ENCODE assay signal across 8 cellular contexts in the genomic region with DNA sequence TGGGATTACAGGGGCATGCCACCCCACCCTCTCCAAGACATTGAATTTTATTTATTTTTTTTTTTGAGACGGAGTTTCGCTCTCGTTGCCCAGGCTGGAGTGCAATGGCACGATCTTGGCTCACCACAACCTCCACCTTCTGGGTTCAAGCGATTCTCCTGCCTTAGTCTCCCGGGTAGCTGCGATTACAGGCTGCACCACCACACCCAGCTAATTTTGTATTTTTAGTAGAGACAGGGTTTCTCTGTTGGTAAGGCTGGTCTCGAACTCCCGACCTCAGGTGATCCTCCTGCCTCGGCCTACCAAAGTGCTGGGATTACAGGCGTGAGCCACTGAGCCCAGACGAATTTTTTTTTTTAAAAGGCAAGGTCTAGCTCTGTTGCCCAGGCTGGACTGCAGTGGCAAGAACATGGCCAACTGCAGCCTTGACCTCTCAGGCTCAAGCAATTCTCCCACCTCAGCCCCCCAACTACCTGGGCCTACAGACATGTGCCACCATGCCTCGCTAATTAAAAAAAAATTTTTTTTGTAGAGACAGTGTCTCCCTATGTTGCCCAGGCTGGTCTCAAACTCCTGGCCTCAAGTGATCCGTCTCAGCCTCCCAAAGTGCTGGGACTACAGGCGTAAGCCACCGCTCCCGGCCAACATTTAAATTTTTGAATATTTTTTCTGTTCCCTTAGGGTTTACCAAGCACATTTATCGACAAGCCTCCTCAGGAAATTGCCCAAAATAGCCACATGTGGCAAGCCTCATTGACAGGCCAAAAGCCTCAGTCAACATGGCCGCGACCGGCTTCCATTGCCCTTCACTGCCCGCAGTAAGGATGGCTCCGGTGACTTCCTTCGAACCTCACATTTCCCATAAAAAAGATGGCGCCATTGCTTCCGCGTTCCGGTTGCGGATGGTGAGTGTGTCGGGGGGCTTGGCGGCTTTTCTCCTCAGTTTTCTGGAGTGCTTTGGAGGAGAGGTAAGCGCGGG. TPM values are rescaled to one million over a fixed set of nuclear protein-coding genes. Genes with fewer than 3 reads are reported as not detected.
A peak's percentile ranks its signal among the peaks of the same experiment; 100 is the strongest.
DNase-seq lines count a peak whose midpoint lies in the region; ATAC-seq, FAIRE-seq and TF ChIP-seq lines count a peak whose summit lies in the region.

SHLD1 (plus strand) TSS at position 890 of the 979 bp plus-strand sequence. CDS start 22,465 bp downstream, outside the sequence.

- H4K8ac ChIP-seq in H1 (ENCODE audit: extremely low read depth, insufficient read depth, low read length) (peak within 1 kb of the TSS; percentile 9; the same call in 1 of the 2 replicates), mesendoderm (ENCODE audit: low read depth, low read length) (peak within 1 kb of the TSS; percentile 98)

- TF ChIP-seq CTCF in H1 (IDR thresholded peaks at IDR 0.05; ENCODE audit: control extremely low read depth in 1 of 3, insufficient read depth in 1 of 3, low read depth in 1 of 3, low read length in 3 of 3), result no peak

- H2AFZ ChIP-seq in H1 (ENCODE audit: low read length), result peak within 1 kb of the TSS; percentile 18; the same call in 1 of the 2 replicates

- H4K91ac ChIP-seq in H1 (replicated peaks; ENCODE audit: insufficient read length, low read length), result peak within 1 kb of the TSS; percentile 73

- H3K4me1 ChIP-seq in CD8-positive, alpha-beta memory T cell (ENCODE audit: insufficient read depth, low read length), result peaks cover 16% of the 10 kb centered on the region
- peaks cover 0 to 7% (median 2%) of the 10 kb centered on the region in 4 experiments; a peak in 2 of 7 replicates for H3K4me1 ChIP-seq in H1 (replicated peaks in 1 of 4; ENCODE audit: control insufficient read depth in 3 of 4, insufficient read depth in 4 of 4, low read length in 3 of 4)
- H3K4me1 ChIP-seq in mesendoderm (ENCODE audit: control insufficient read depth, low read depth, low read length), result no peaks in the 10 kb centered on the region

- H3K4me1 Mint-ChIP-seq in CD8-positive, alpha-beta memory T cell, result peaks cover 17 to 36% (median 23%) of the 10 kb centered on the region in 3 donors

- no peaks in the 10 kb centered on the region for H3K27me3 Mint-ChIP-seq in CD8-positive, alpha-beta memory T cell

- no peak within 1 kb of the TSS for H2BK120ac ChIP-seq in H1 (replicated peaks; ENCODE audit: low read depth, low read length)
- peak within 1 kb of the TSS; percentile 97 for H2BK120ac ChIP-seq in mesendoderm (ENCODE audit: low read depth, low read length)

- POLR2A ChIA-PET in CD8-positive, alpha-beta memory T cell (lab: Charles Lee), result interaction anchor here (1.5 kb wide), 1 partner anchor 135 kb away, joined by 7 read pairs; no protein-coding TSS in a partner anchor
- POLR2A ChIA-PET in H1 (lab: Charles Lee; ENCODE audit: partially characterized antibody), result interaction anchor here (0.8 to 1.1 kb wide), 2 partner anchors 9 to 71 kb away, joined by 3 read pairs; no protein-coding TSS in a partner anchor

- no peak within 1 kb of the TSS for H3K4ac ChIP-seq in H1 (replicated peaks; ENCODE audit: insufficient read length, low read depth, low read length)
- peak within 1 kb of the TSS; percentile 86 for H3K4ac ChIP-seq in mesendoderm (ENCODE audit: low read depth, low read length)

- H2AK5ac ChIP-seq in H1 (ENCODE audit: low read depth, low read length), result 0 out of 2 replicates have a peak within 1 kb of the TSS, but pooled peaks have one; percentile 24
- no peak within 1 kb of the TSS for H2AK5ac ChIP-seq in mesendoderm (ENCODE audit: low read length)

- ATAC-seq in GM19467 (IDR thresholded peaks at IDR 0.05; ENCODE audit: unreplicated experiment), result peak; percentile 89

- H3K27ac Mint-ChIP-seq in CD8-positive, alpha-beta memory T cell, result peak within 1 kb of the TSS; percentile 72 to 97 (median 95)

- H2BK12ac ChIP-seq in H1 (ENCODE audit: low read depth, low read length), result no peak within 1 kb of the TSS

- CTCF ChIA-PET in CD8-positive, alpha-beta memory T cell (lab: Charles Lee), result interaction anchor here (0.7 kb wide), 1 partner anchor 35 kb away, joined by 3 read pairs; no protein-coding TSS in a partner anchor
- CTCF ChIA-PET in H1 (lab: Charles Lee; ENCODE audit: partially characterized antibody), result interaction anchor here (1.0 kb wide), 1 partner anchor 37 kb away, joined by 5 read pairs; no protein-coding TSS in a partner anchor

- H3K36me3 Mint-ChIP-seq in CD8-positive, alpha-beta memory T cell, result peaks cover 5 to 11% (median 7%) of the 10 kb centered on the region in 3 donors

- peak within 1 kb of the TSS; percentile 42 to 82 (median 58) for H3K9ac ChIP-seq in H1 (replicated peaks in 1 of 4; ENCODE audit: extremely low read depth in 1 of 4, low read depth in 3 of 4, low read length in 3 of 4)
- peak within 1 kb of the TSS; percentile 75 for H3K9ac ChIP-seq in mesendoderm (ENCODE audit: low read length)

- no peak for TF ChIP-seq EP300 in H1 (IDR thresholded peaks at IDR 0.05; ENCODE audit: borderline replicate concordance in 1 of 2, low read depth in 2 of 2, low read length in 2 of 2)

- H3K23ac ChIP-seq in H1 (ENCODE audit: insufficient read length) (no peak within 1 kb of the TSS), mesendoderm (ENCODE audit: low read length) (no peak within 1 kb of the TSS)

- FAIRE-seq in H1 (lab: Jason Lieb, UNC), result peak; percentile 52

- H2BK15ac ChIP-seq in H1 (ENCODE audit: low read length) (no peak within 1 kb of the TSS), mesendoderm (replicated peaks; ENCODE audit: low read depth) (no peak within 1 kb of the TSS)

- H3K4me2 ChIP-seq in H1 (ENCODE audit: insufficient read depth in 1 of 2, low read depth in 2 of 2, low read length in 2 of 2) (peak within 1 kb of the TSS; percentile 61 to 66), mesendoderm (ENCODE audit: low read length) (peak within 1 kb of the TSS; percentile 54)

- TF ChIP-seq RAD21 in H1 (IDR thresholded peaks at IDR 0.05 in 1 of 2, conservative IDR thresholded peaks at IDR 0.05 in 1 of 2; ENCODE audit: low read depth in 2 of 2, low read length in 2 of 2), result no peak

- no peak within 1 kb of the TSS for H3K14ac ChIP-seq in H1 (ENCODE audit: insufficient read length)

- H4K20me1 ChIP-seq in H1 (replicated peaks in 1 of 2; ENCODE audit: control insufficient read depth in 1 of 2, insufficient read depth in 2 of 2, low read length in 2 of 2), result no peaks in the 10 kb centered on the region

- H3K9me3 Mint-ChIP-seq in CD8-positive, alpha-beta memory T cell, result no peaks in the 10 kb centered on the region

- H3K18ac ChIP-seq in H1 (ENCODE audit: extremely low read depth, low read length), result no peak within 1 kb of the TSS; the same call in 1 of the 2 replicates
- H3K18ac ChIP-seq in mesendoderm (ENCODE audit: low read length), result peak within 1 kb of the TSS; percentile 90

- H4K5ac ChIP-seq in H1 (ENCODE audit: insufficient read length, low read depth, low read length) (peak within 1 kb of the TSS; percentile 90), mesendoderm (ENCODE audit: low read length) (no peak within 1 kb of the TSS)

- H3K27ac ChIP-seq in CD8-positive, alpha-beta memory T cell (ENCODE audit: low read depth, low read length), result peak within 1 kb of the TSS; percentile 89
- H3K27ac ChIP-seq in H1 (ENCODE audit: low read depth, low read length), result peak within 1 kb of the TSS; percentile 52; the same call in 1 of the 2 replicates
- H3K27ac ChIP-seq in mesendoderm (ENCODE audit: low read depth, low read length), result peak within 1 kb of the TSS; percentile 62

- WGBS in H1 (ENCODE audit: extremely low coverage in 1 of 2, insufficient coverage in 1 of 2, insufficient read length in 1 of 2, insufficient replicate concordance in 2 of 2, low coverage in 1 of 2, low lambda C conversion rate in 2 of 2, missing lambda C conversion rate in 1 of 2), 2 experiments, result 48% methylated on average over 33 of the region's 33 CpGs; no CpG with 5 or more reads in 1 of the 2 experiments
- no CpG with 5 or more reads among the region's 33 CpGs for WGBS in mesendoderm (ENCODE audit: extremely low coverage, insufficient coverage, low lambda C conversion rate)

- no peak within 1 kb of the TSS for H2BK20ac ChIP-seq in H1 (ENCODE audit: low read length)

- H3K4me3 ChIP-seq in CD8-positive, alpha-beta memory T cell (ENCODE audit: low read length), result peak within 1 kb of the TSS; percentile 100
- H3K4me3 ChIP-seq in H1 (ENCODE audit: extremely low read depth in 1 of 4, insufficient read depth in 2 of 4, low read depth in 3 of 4, low read length in 4 of 4), result peak within 1 kb of the TSS; percentile 49 to 70 (median 54)
- peak within 1 kb of the TSS; percentile 36 for H3K4me3 ChIP-seq in mesendoderm (ENCODE audit: low read length)

- peaks cover 3% of the 10 kb centered on the region; the same call in 1 of the 2 replicates for H3K23me2 ChIP-seq in H1 (ENCODE audit: low read depth, low read length)

- TF ChIP-seq POLR2A in H1 (IDR thresholded peaks at IDR 0.05; ENCODE audit: control extremely low read depth in 1 of 2, low read depth in 2 of 2, low read length in 2 of 2), result peak; percentile 86 to 90

- no peaks in the 10 kb centered on the region for H3K27me3 ChIP-seq in CD8-positive, alpha-beta memory T cell (ENCODE audit: insufficient read depth, low read length, poor library complexity, severe bottlenecking)
- H3K27me3 ChIP-seq in H1 (replicated peaks in 1 of 4; ENCODE audit: control insufficient read depth in 3 of 4, extremely low read depth in 1 of 4, insufficient read depth in 3 of 4, low read length in 3 of 4) (no peaks in the 10 kb centered on the region), mesendoderm (ENCODE audit: insufficient read depth, low read length, poor library complexity) (no peaks in the 10 kb centered on the region)

- H2BK5ac ChIP-seq in H1 (ENCODE audit: low read depth, low read length) (peak within 1 kb of the TSS; percentile 20; the same call in 1 of the 2 replicates), mesendoderm (ENCODE audit: low read length) (no peak within 1 kb of the TSS)

- DNase-seq in CD8-positive, alpha-beta memory T cell, result peak; percentile 53 to 85 (median 77)
- DNase-seq in HT-29 (ENCODE audit: low spot score) (peak; percentile 77), NOMO-1 treated with DMSO at 0.1 percent for 48 hours (lab: John Stamatoyannopoulos, UW; ENCODE audit: unreplicated experiment) (peak; percentile 89), H1 (ENCODE audit: low read depth in 1 of 2, low spot score in 2 of 2) (peak; percentile 60 to 73), mesendoderm (peak; percentile 95)
- DNase-seq in activated CD8-positive, alpha-beta memory T cell treated with anti-CD3 and anti-CD28 coated beads for 4 hours (ENCODE audit: low read depth in 2 of 2), result peak; percentile 60 to 67
- DNase-seq in stimulated activated CD8-positive, alpha-beta memory T cell treated with anti-CD3 and anti-CD28 coated beads, Interleukin-12 subunit alpha, Interleukin-12 subunit beta, amount 100 ng/mL, for 4 hours (ENCODE audit: low read depth), result peak; percentile 62

- H3K79me2 ChIP-seq in H1 (ENCODE audit: control insufficient read depth in 1 of 2, insufficient read depth in 2 of 2, low read length in 2 of 2) (no peaks in the 10 kb centered on the region), mesendoderm (ENCODE audit: control insufficient read depth, insufficient read depth, low read length) (no peaks in the 10 kb centered on the region)

- H3K9me3 ChIP-seq in CD8-positive, alpha-beta memory T cell (ENCODE audit: low read length), result no peaks in the 10 kb centered on the region
- no peaks in the 10 kb centered on the region for H3K9me3 ChIP-seq in H1 (ENCODE audit: insufficient read depth in 2 of 2, low read depth in 1 of 2, low read length in 1 of 2)

- no peaks in the 10 kb centered on the region for H3K36me3 ChIP-seq in CD8-positive, alpha-beta memory T cell (ENCODE audit: insufficient read depth, low read length)
- no peaks in the 10 kb centered on the region for H3K36me3 ChIP-seq in H1 (ENCODE audit: control insufficient read depth in 2 of 4, insufficient read depth in 4 of 4, low read length in 3 of 4)
- H3K36me3 ChIP-seq in mesendoderm (ENCODE audit: control insufficient read depth, insufficient read depth, low read length), result no peaks in the 10 kb centered on the region

- peak within 1 kb of the TSS; percentile 28 for H3K56ac ChIP-seq in H1 (replicated peaks; ENCODE audit: insufficient read length, low read depth, low read length)
- peak within 1 kb of the TSS; percentile 86 for H3K56ac ChIP-seq in mesendoderm (ENCODE audit: low read length)

- peak within 1 kb of the TSS; percentile 86 to 97 (median 91) for H3K4me3 Mint-ChIP-seq in CD8-positive, alpha-beta memory T cell

- H3K79me1 ChIP-seq in H1 (ENCODE audit: low read depth, low read length), result no peaks in the 10 kb centered on the region
- H3K79me1 ChIP-seq in mesendoderm (ENCODE audit: low read length), result no peaks in the 10 kb centered on the region

RNA-seq across cellular contexts. Expression of gene SHLD1, which starts in this region (rescaled TPM):
- total RNA-seq in CD8-positive, alpha-beta memory T cell, result 1 to 10 TPM; 7.7 to 9.1 TPM
- 18.8 TPM for polyA plus RNA-seq in CD8-positive, alpha-beta memory T cell
- total RNA-seq in HT-29 (2014; rRNA removed; shearing (Covaris generic)), result 0.61 and 4.5 TPM in 2 replicates
- 4.2 and 4.5 TPM in 2 replicates for total RNA-seq in H1 (2021; fragmentation: NEBNext Ultra II Directional; extraction: Animal tissue kit (Norgen Biotek cat#: 25700))
- polyA plus RNA-seq in H1 (2011; rRNA removed), result 4.4 and 6.5 TPM in 2 replicates
- 5.9 TPM for polyA plus RNA-seq in H1 (2011; cell fraction: cytosol; rRNA removed)
- 2.7 TPM for polyA plus RNA-seq in H1 (2011; cell fraction: nucleus; rRNA removed)
- polyA plus RNA-seq in H1 (2012, experiment 1 of 2), result 4.0 to 5.2 TPM (median 4.2 TPM) in 4 replicates
- 8.6 TPM for polyA plus RNA-seq in H1 (2012, experiment 2 of 2)
- 4.9 TPM for polyA plus RNA-seq in H1 (2013, experiment 1 of 2)
- polyA plus RNA-seq in H1 (2013, experiment 2 of 2), result 4.2 TPM
- polyA minus RNA-seq in H1 (2011; rRNA and poly(A)+ RNA removed), result 1.9 and 2.8 TPM in 2 replicates
- polyA minus RNA-seq in H1 (2011; cell fraction: cytosol; rRNA and poly(A)+ RNA removed), result not detected
- 5.6 TPM for polyA minus RNA-seq in H1 (2011; cell fraction: nucleus; rRNA and poly(A)+ RNA removed)
- 5.4 TPM for polyA plus RNA-seq in mesendoderm (2013, experiment 1 of 2)
- polyA plus RNA-seq in mesendoderm (2013, experiment 2 of 2), result 6.0 TPM

Comparison
In these comparisons a context has a peak if more than half of its experiments do, and no peak if none do; other contexts are left out.
1. Peak in every context shown above with its lines: DNase-seq, ATAC-seq, H3K4me3 ChIP-seq and H3K27ac ChIP-seq.
2. H3K4me3 ChIP-seq: peak in every context shown above with its lines; median percentile 100 in CD8-positive, alpha-beta memory T cell; 54 in H1; 36 in mesendoderm.